11 cellular contexts compared by ENCODE assay signal in genomic region chr14:94728440-94728839, GRCh38. TPM values are rescaled to one million over a fixed set of nuclear protein-coding genes. Genes with fewer than 3 reads are reported as not detected.
"Had no signal": no experiment of that assay in that cellular context is flagged by ENCODE, and none has a peak within 500 bp of the region (broad histone marks: within the 10 kb centered on the region; RNA-seq: fewer than 3 reads in every experiment).

No MANE protein-coding gene starts in this region.

RNA-seq across cellular contexts. Expression of gene GSC, which starts 41.5 kb away (rescaled TPM):
- total RNA-seq: cerebellum, chondrocyte, colonic mucosa, dermis blood vessel endothelial cell, dermis microvascular lymphatic vessel endothelial cell, endothelial cell of umbilical vein, epithelial cell of proximal tubule, fibroblast of villous mesenchyme, foreskin keratinocyte, frontal cortex, glomerular endothelial cell had no signal
- polyA plus RNA-seq: endothelial cell of umbilical vein, foreskin keratinocyte had no signal
